27 cellular contexts compared by ENCODE assay signal in the genomic region with DNA sequence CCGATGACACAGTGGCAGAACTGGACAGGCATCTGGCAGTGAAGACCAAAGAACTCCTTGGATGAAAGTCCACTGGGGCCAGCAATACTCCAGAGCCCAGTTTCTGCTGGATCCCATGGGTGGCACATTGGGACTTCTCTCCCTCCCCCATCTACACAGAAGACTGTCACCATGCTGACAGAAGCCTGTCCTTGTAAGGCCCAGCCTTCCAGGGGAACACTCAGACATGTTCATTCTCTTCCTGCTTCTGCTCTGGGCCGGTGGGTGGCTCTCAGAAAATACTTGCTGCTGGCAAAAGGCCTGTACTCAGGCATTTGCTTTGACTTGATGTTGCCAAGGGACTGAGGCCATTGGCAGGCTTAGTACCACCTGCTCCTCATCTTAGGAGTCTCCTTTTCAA. TPM values are rescaled to one million over a fixed set of nuclear protein-coding genes. Genes with fewer than 3 reads are reported as not detected.
"Had no signal": no experiment of that assay in that cellular context is flagged by ENCODE, and none has a peak within 500 bp of the region (broad histone marks: within the 10 kb centered on the region; RNA-seq: fewer than 3 reads in every experiment).

No MANE protein-coding gene starts in this region.

- H3K4me1 Mint-ChIP-seq: activated CD8-positive, alpha-beta memory T cell treated with anti-CD3 and anti-CD28 coated beads, Interleukin-2, amount 10 ng/mL, durations not matched to agents 7 days and 5 days; immature natural killer cell; stimulated activated effector memory CD8-positive, alpha-beta T cell treated with anti-CD3 and anti-CD28 coated beads, Interleukin-12 subunit alpha, Interleukin-12 subunit beta, amount 100 ng/mL, for 72 hours; T-cell had no signal

- ATAC-seq: activated CD4-positive, alpha-beta T cell treated with anti-CD3 and anti-CD28 coated beads for 36 hours; activated CD8-positive, alpha-beta memory T cell treated with anti-CD3 and anti-CD28 coated beads, Interleukin-2, amount 10 ng/mL, durations not matched to agents 7 days and 5 days; activated CD8-positive, alpha-beta T cell treated with anti-CD3 and anti-CD28 coated beads, Interleukin-2, amount 10 ng/mL, durations not matched to agents 7 days and 5 days; left colon; lower lobe of right lung; mucosa of descending colon; sciatic nerve; stimulated activated effector memory CD8-positive, alpha-beta T cell treated with anti-CD3 and anti-CD28 coated beads, Interleukin-12 subunit alpha, Interleukin-12 subunit beta, amount 100 ng/mL, for 72 hours; T-cell had no signal

- H3K27me3 Mint-ChIP-seq: activated B cell treated with CpG ODN at 0.5 μM for 24 hours; activated CD4-positive, alpha-beta T cell treated with anti-CD3 and anti-CD28 coated beads for 36 hours; activated CD8-positive, alpha-beta memory T cell treated with anti-CD3 and anti-CD28 coated beads, Interleukin-2, amount 10 ng/mL, durations not matched to agents 7 days and 5 days; activated naive CD8-positive, alpha-beta T cell; T-cell had no signal

- DNase-seq: activated B cell treated with CpG ODN at 0.5 μM for 24 hours; activated CD4-positive, alpha-beta T cell treated with anti-CD3 and anti-CD28 coated beads for 36 hours; activated CD8-positive, alpha-beta memory T cell treated with anti-CD3 and anti-CD28 coated beads, Interleukin-2, amount 10 ng/mL, durations not matched to agents 7 days and 5 days; activated CD8-positive, alpha-beta T cell treated with anti-CD3 and anti-CD28 coated beads, Interleukin-2, amount 10 ng/mL, durations not matched to agents 7 days and 5 days; activated T-cell treated with anti-CD3 and anti-CD28 coated beads, Interleukin-2, amount 50 U/mL, for 48 hours; cerebellar nuclear complex; colonic mucosa; effector CD8-positive, alpha-beta T cell; gastrocnemius medialis; hypothalamus; immature natural killer cell; kidney; left colon; lower lobe of right lung; mesendoderm; mucosa of descending colon; small intestine; stimulated activated CD4-positive, alpha-beta T cell treated with anti-CD3 and anti-CD28 coated beads, Interleukin-4, amount 100 ng/mL, for 24 hours; T-cell; testis; transverse colon had no signal

- H3K9me3 Mint-ChIP-seq: activated B cell treated with CpG ODN at 0.5 μM for 24 hours; activated T-helper 2 cell treated with anti-CD3 and anti-CD28 coated beads, Interferon-gamma antibody, Interleukin-2, Interleukin-4, amounts not matched to agents 10 μg/mL and 5 μg/mL and 100 μg/mL, durations not matched to agents 14 hours and 24 hours and 36 hours; immature natural killer cell; nephron; stimulated activated effector memory CD8-positive, alpha-beta T cell treated with anti-CD3 and anti-CD28 coated beads, Interleukin-12 subunit alpha, Interleukin-12 subunit beta, amount 100 ng/mL, for 72 hours; T-cell had no signal

- H3K4me3 Mint-ChIP-seq: activated B cell treated with CpG ODN at 0.5 μM for 24 hours; activated CD4-positive, alpha-beta T cell treated with anti-CD3 and anti-CD28 coated beads for 36 hours; activated CD8-positive, alpha-beta memory T cell treated with anti-CD3 and anti-CD28 coated beads, Interleukin-2, amount 10 ng/mL, durations not matched to agents 7 days and 5 days; activated CD8-positive, alpha-beta T cell treated with anti-CD3 and anti-CD28 coated beads, Interleukin-2, amount 10 ng/mL, durations not matched to agents 7 days and 5 days; activated naive CD8-positive, alpha-beta T cell; immature natural killer cell; nephron; stimulated activated effector memory CD8-positive, alpha-beta T cell treated with anti-CD3 and anti-CD28 coated beads, Interleukin-12 subunit alpha, Interleukin-12 subunit beta, amount 100 ng/mL, for 72 hours; T-cell had no signal

- H3K27ac Mint-ChIP-seq: activated B cell treated with CpG ODN at 0.5 μM for 24 hours; activated CD4-positive, alpha-beta T cell treated with anti-CD3 and anti-CD28 coated beads for 36 hours; activated CD8-positive, alpha-beta memory T cell treated with anti-CD3 and anti-CD28 coated beads, Interleukin-2, amount 10 ng/mL, durations not matched to agents 7 days and 5 days; activated CD8-positive, alpha-beta T cell treated with anti-CD3 and anti-CD28 coated beads, Interleukin-2, amount 10 ng/mL, durations not matched to agents 7 days and 5 days; activated naive CD8-positive, alpha-beta T cell; activated T-helper 2 cell treated with anti-CD3 and anti-CD28 coated beads, Interferon-gamma antibody, Interleukin-2, Interleukin-4, amounts not matched to agents 10 μg/mL and 5 μg/mL and 100 μg/mL, durations not matched to agents 14 hours and 24 hours and 36 hours; nephron; stimulated activated effector memory CD8-positive, alpha-beta T cell treated with anti-CD3 and anti-CD28 coated beads, Interleukin-12 subunit alpha, Interleukin-12 subunit beta, amount 100 ng/mL, for 72 hours; T-cell had no signal

RNA-seq across cellular contexts. Expression of gene PTGS1, which starts 48.3 kb away (rescaled TPM):
- polyA plus RNA-seq: cardiac muscle cell had no signal
